8 cellular contexts compared by ENCODE assay signal in the genomic region with DNA sequence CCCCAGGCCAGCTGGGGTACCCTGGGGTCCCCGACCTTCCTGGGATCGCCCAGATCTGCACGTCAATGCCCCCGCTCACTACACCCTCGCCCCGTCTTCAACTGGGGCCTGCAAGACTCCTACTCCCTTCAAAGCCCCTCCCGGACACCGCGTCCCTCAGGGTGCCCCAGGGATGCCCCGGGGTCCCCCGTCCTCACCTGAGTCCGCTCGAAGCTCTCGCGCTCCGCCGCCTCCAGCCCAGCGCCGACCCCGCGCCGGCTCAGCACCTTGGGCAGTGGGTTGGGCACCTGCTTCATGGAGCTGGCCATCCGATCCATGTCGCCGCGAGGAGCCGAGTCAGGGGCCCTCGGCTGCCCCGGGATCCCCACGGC. TPM values are rescaled to one million over a fixed set of nuclear protein-coding genes. Genes with fewer than 3 reads are reported as not detected.
A peak's percentile ranks its signal among the peaks of the same experiment; 100 is the strongest.
DNase-seq lines count a peak whose midpoint lies in the region; ATAC-seq and TF ChIP-seq lines count a peak whose summit lies in the region.

A gene (minus strand): TSS at position 338 of the 371 bp plus-strand sequence. CDS start 21 bp downstream, at position 317.

- ATAC-seq in HG02840 (IDR thresholded peaks at IDR 0.05; ENCODE audit: low FRiP score, unreplicated experiment) = no peak

- peak within 1 kb of the TSS; percentile 97 for H3K27ac Mint-ChIP-seq in activated CD4-positive, alpha-beta T cell treated with anti-CD3 and anti-CD28 coated beads, Interleukin-2, amount 10 ng/mL, durations not matched to agents 24 days and 14 days

- H3K4me1 ChIP-seq in fibroblast of lung (ENCODE audit: control insufficient read depth, extremely low read depth, insufficient read depth, low read length) = peaks cover 9% of the 10 kb centered on the region

- peaks cover 24% of the 10 kb centered on the region for H3K27me3 Mint-ChIP-seq in activated CD4-positive, alpha-beta T cell treated with anti-CD3 and anti-CD28 coated beads, Interleukin-2, amount 10 ng/mL, durations not matched to agents 24 days and 14 days

- no peaks in the 10 kb centered on the region for H3K27me3 ChIP-seq in fibroblast of lung (ENCODE audit: control insufficient read depth, insufficient read depth, low read length)

- peak within 1 kb of the TSS; percentile 80 for H2AFZ ChIP-seq in fibroblast of lung (ENCODE audit: low read length)

- H3K4me3 Mint-ChIP-seq in activated CD4-positive, alpha-beta T cell treated with anti-CD3 and anti-CD28 coated beads, Interleukin-2, amount 10 ng/mL, durations not matched to agents 24 days and 14 days = peak within 1 kb of the TSS; percentile 90

- H3K9me3 ChIP-seq in fibroblast of lung (ENCODE audit: control insufficient read depth, insufficient read depth, low read depth, low read length) = no peaks in the 10 kb centered on the region

- H3K36me3 ChIP-seq in fibroblast of lung (ENCODE audit: control insufficient read depth, insufficient read depth, low read length) = no peaks in the 10 kb centered on the region

- H3K27ac ChIP-seq in RWPE1 (peak within 1 kb of the TSS; percentile 81), fibroblast of lung (ENCODE audit: insufficient read depth, low read length) (peak within 1 kb of the TSS; percentile 78)

- no peak for DNase-seq in activated CD4-positive, alpha-beta T cell treated with anti-CD3 and anti-CD28 coated beads, Interleukin-2, amount 10 ng/mL, durations not matched to agents 24 days and 14 days
- no peak for DNase-seq in activated CD4-positive, alpha-beta T cell treated with anti-CD3 and anti-CD28 coated beads for 1 hour
- DNase-seq in RWPE1 (ENCODE audit: low spot score) (no peak), fibroblast of lung (ENCODE audit: low read depth in 2 of 2) (no peak), occipital lobe (lab: John Stamatoyannopoulos, UW) (no peak), NCI-H2107 (lab: John Stamatoyannopoulos, UW) (no peak), COLO829 (ENCODE audit: low spot score) (no peak)

- CTCF ChIA-PET in RWPE1 (lab: Yijun Ruan, JAX) = interaction anchor here (0.7 to 0.8 kb wide), 2 partner anchors 25 to 182 kb away, joined by 3 to 4 read pairs; no protein-coding TSS in a partner anchor

- H3K4me1 Mint-ChIP-seq in activated CD4-positive, alpha-beta T cell treated with anti-CD3 and anti-CD28 coated beads, Interleukin-2, amount 10 ng/mL, durations not matched to agents 24 days and 14 days = peaks cover 16% of the 10 kb centered on the region

- H3K36me3 Mint-ChIP-seq in activated CD4-positive, alpha-beta T cell treated with anti-CD3 and anti-CD28 coated beads, Interleukin-2, amount 10 ng/mL, durations not matched to agents 24 days and 14 days (ENCODE audit: low read depth) = no peaks in the 10 kb centered on the region

- no peak for TF ChIP-seq CTCF in RWPE1 (conservative IDR thresholded peaks at IDR 0.05; ENCODE audit: low read depth)
- no peak for TF ChIP-seq CTCF in fibroblast of lung (conservative IDR thresholded peaks at IDR 0.05 in 1 of 2, IDR thresholded peaks at IDR 0.05 in 1 of 2; ENCODE audit: low read depth in 1 of 2, low read length in 2 of 2)

- H3K4me2 ChIP-seq in fibroblast of lung (ENCODE audit: extremely low read depth, insufficient read depth, low read length) = peak within 1 kb of the TSS; percentile 93

- no peaks in the 10 kb centered on the region for H4K20me1 ChIP-seq in fibroblast of lung (ENCODE audit: control insufficient read depth, extremely low read depth, insufficient read depth, low read length)

- peaks cover 22% of the 10 kb centered on the region for H3K79me2 ChIP-seq in fibroblast of lung (ENCODE audit: control insufficient read depth, insufficient read depth, low read length)

- no peaks in the 10 kb centered on the region for H3K9me3 Mint-ChIP-seq in activated CD4-positive, alpha-beta T cell treated with anti-CD3 and anti-CD28 coated beads, Interleukin-2, amount 10 ng/mL, durations not matched to agents 24 days and 14 days

- POLR2A ChIA-PET in RWPE1 (lab: Yijun Ruan, JAX; ENCODE audit: low non-redundant PET) = no interaction called here

- peak within 1 kb of the TSS; percentile 77 to 99 (median 91) for H3K4me3 ChIP-seq in fibroblast of lung (replicated peaks in 1 of 4; ENCODE audit: control extremely low read depth in 1 of 4, insufficient read depth in 1 of 4, low read depth in 3 of 4, low read length in 4 of 4)

- intact Hi-C loops in activated CD4-positive, alpha-beta T cell treated with anti-CD3 and anti-CD28 coated beads, Interleukin-2, amount 10 ng/mL, durations not matched to agents 24 days and 14 days (cut with micrococcal nuclease) = loop anchor here (2.0 kb wide), 1 partner anchor 104 kb away; no protein-coding TSS in a partner anchor

- peak within 1 kb of the TSS; percentile 87 for H3K9ac ChIP-seq in fibroblast of lung (ENCODE audit: insufficient read depth, low read length)

RNA-seq across cellular contexts. Expression of the gene that starts here (rescaled TPM):
- total RNA-seq in activated CD4-positive, alpha-beta T cell treated with anti-CD3 and anti-CD28 coated beads, Interleukin-2, amount 10 ng/mL, durations not matched to agents 24 days and 14 days = 2.1 and 4.1 TPM in 2 replicates
- total RNA-seq in fibroblast of lung (15.2 and 27.2 TPM in 2 replicates), occipital lobe (16.5 TPM)
- polyA plus RNA-seq in fibroblast of lung = 30.0 and 31.3 TPM in 2 replicates
- 18.1 and 22.7 TPM in 2 replicates for polyA plus RNA-seq in fibroblast of lung (2012)
- polyA minus RNA-seq in fibroblast of lung (ENCODE audit: low replicate concordance) = 49.9 and 55.8 TPM in 2 replicates
